In the genomic region with DNA sequence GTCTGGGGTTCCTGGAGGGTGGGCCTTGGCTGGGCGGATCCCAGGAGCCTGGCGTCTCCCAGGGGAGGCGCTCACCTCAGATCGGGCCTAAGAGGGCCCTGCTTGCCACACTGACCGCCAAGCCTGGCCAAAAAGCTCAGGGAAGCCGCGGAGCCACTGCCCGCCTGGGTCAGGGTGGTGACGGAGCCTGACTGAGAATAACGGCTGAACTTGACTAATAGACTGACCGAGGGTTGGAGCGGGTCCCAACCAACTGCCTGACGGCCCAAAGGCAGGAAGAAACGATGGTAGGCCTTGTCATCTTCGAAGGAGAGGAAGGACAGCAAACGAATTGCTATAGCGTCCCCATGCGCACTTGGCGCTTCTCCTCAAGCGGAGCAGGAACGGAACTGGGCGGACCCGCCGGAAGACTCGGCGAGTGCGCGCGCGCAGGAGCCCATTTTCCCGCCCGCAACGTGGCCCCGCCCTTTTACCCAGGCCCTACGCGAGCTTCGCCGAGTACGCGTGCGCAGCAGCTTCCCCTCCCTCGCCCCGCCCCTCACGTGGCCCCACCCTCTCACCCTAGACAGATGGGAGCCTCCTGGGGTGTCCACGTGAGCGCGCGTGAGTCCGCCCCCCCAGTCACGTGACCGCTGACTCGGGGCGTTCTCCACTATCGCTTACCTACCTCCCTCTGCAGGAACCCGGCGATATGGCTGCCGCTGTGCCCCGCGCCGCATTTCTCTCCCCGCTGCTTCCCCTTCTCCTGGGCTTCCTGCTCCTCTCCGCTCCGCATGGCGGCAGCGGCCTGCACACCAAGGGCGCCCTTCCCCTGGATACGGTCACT, we compare ENCODE assay signal across 1 cellular context.
A peak's percentile ranks its signal among the peaks of the same experiment; 100 is the strongest.
TF ChIP-seq lines count a peak whose summit lies in the region.

A gene (plus strand): TSS at position 652 of the 826 bp plus-strand sequence. CDS start 40 bp downstream, at position 692.
A gene (minus strand): TSS at position 391 of the 826 bp plus-strand sequence. CDS start 7,895 bp downstream, outside the sequence.

TF ChIP-seq in HepG2, 621 proteins besides CTCF, POLR2A, EP300 and RAD21 (continued from another document and continues in another):
- TF ChIP-seq, protein P1, sequence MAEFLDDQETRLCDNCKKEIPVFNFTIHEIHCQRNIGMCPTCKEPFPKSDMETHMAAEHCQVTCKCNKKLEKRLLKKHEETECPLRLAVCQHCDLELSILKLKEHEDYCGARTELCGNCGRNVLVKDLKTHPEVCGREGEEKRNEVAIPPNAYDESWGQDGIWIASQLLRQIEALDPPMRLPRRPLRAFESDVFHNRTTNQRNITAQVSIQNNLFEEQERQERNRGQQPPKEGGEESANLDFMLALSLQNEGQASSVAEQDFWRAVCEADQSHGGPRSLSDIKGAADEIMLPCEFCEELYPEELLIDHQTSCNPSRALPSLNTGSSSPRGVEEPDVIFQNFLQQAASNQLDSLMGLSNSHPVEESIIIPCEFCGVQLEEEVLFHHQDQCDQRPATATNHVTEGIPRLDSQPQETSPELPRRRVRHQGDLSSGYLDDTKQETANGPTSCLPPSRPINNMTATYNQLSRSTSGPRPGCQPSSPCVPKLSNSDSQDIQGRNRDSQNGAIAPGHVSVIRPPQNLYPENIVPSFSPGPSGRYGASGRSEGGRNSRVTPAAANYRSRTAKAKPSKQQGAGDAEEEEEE (CRISPR knock-in tag; IDR thresholded peaks at IDR 0.05; ENCODE audit: borderline replicate concordance) = no peak
- TF ChIP-seq KAT7 (CRISPR knock-in tag; IDR thresholded peaks at IDR 0.05; ENCODE audit: borderline replicate concordance) = peak; percentile 82; the same call in 1 of the 2 replicates
- TF ChIP-seq SETDB1 (CRISPR knock-in tag; IDR thresholded peaks at IDR 0.05; ENCODE audit: borderline replicate concordance) = no peak; the same call in 1 of the 2 replicates
- no peak for TF ChIP-seq EED (CRISPR knock-in tag; IDR thresholded peaks at IDR 0.05)
- peak; percentile 51; the same call in 1 of the 2 replicates for TF ChIP-seq ZSCAN25 (CRISPR knock-in tag; IDR thresholded peaks at IDR 0.05)
- no peak for TF ChIP-seq NBN (conservative IDR thresholded peaks at IDR 0.05)
- TF ChIP-seq, protein P2, sequence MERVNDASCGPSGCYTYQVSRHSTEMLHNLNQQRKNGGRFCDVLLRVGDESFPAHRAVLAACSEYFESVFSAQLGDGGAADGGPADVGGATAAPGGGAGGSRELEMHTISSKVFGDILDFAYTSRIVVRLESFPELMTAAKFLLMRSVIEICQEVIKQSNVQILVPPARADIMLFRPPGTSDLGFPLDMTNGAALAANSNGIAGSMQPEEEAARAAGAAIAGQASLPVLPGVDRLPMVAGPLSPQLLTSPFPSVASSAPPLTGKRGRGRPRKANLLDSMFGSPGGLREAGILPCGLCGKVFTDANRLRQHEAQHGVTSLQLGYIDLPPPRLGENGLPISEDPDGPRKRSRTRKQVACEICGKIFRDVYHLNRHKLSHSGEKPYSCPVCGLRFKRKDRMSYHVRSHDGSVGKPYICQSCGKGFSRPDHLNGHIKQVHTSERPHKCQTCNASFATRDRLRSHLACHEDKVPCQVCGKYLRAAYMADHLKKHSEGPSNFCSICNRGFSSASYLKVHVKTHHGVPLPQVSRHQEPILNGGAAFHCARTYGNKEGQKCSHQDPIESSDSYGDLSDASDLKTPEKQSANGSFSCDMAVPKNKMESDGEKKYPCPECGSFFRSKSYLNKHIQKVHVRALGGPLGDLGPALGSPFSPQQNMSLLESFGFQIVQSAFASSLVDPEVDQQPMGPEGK (CRISPR knock-in tag; IDR thresholded peaks at IDR 0.05) = peak; percentile 92
- no peak; the same call in 1 of the 2 replicates for TF ChIP-seq TGIF2 (CRISPR knock-in tag; IDR thresholded peaks at IDR 0.05)
- TF ChIP-seq, protein P3, sequence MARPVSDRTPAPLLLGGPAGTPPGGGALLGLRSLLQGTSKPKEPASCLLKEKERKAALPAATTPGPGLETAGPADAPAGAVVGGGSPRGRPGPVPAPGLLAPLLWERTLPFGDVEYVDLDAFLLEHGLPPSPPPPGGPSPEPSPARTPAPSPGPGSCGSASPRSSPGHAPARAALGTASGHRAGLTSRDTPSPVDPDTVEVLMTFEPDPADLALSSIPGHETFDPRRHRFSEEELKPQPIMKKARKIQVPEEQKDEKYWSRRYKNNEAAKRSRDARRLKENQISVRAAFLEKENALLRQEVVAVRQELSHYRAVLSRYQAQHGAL (CRISPR knock-in tag; IDR thresholded peaks at IDR 0.05; ENCODE audit: not compliant biosample characterization) = peak; percentile 88
- TF ChIP-seq, protein P4, sequence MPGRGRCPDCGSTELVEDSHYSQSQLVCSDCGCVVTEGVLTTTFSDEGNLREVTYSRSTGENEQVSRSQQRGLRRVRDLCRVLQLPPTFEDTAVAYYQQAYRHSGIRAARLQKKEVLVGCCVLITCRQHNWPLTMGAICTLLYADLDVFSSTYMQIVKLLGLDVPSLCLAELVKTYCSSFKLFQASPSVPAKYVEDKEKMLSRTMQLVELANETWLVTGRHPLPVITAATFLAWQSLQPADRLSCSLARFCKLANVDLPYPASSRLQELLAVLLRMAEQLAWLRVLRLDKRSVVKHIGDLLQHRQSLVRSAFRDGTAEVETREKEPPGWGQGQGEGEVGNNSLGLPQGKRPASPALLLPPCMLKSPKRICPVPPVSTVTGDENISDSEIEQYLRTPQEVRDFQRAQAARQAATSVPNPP (CRISPR knock-in tag; IDR thresholded peaks at IDR 0.05) = peak; percentile 91
- TF ChIP-seq, protein P5, sequence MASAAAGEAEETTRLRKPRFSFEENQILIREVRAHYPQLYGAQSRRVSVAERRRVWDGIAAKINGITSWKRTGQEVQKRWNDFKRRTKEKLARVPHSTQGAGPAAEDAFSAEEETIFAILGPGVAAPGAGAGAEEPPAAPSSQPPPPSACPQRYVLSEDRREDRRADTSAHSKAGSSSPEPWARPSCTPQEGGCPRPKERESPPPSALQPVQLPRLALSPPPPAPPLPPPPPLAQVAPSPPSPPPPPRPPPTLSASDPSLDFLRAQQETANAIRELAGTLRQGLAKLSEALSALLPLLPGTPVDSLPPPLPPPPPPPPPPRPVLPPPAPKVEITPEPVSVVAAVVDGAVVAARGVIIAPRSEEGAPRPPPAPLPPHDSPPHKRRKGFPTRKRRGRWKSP (CRISPR knock-in tag; IDR thresholded peaks at IDR 0.05) = peak; percentile 63; the same call in 1 of the 2 replicates
- TF ChIP-seq, protein P6, sequence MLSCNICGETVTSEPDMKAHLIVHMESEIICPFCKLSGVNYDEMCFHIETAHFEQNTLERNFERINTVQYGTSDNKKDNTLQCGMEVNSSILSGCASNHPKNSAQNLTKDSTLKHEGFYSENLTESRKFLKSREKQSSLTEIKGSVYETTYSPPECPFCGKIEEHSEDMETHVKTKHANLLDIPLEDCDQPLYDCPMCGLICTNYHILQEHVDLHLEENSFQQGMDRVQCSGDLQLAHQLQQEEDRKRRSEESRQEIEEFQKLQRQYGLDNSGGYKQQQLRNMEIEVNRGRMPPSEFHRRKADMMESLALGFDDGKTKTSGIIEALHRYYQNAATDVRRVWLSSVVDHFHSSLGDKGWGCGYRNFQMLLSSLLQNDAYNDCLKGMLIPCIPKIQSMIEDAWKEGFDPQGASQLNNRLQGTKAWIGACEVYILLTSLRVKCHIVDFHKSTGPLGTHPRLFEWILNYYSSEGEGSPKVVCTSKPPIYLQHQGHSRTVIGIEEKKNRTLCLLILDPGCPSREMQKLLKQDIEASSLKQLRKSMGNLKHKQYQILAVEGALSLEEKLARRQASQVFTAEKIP (CRISPR knock-in tag; IDR thresholded peaks at IDR 0.05; ENCODE audit: borderline replicate concordance) = no peak
- TF ChIP-seq NFRKB (IDR thresholded peaks at IDR 0.05) = no peak
- TF ChIP-seq, protein P7, sequence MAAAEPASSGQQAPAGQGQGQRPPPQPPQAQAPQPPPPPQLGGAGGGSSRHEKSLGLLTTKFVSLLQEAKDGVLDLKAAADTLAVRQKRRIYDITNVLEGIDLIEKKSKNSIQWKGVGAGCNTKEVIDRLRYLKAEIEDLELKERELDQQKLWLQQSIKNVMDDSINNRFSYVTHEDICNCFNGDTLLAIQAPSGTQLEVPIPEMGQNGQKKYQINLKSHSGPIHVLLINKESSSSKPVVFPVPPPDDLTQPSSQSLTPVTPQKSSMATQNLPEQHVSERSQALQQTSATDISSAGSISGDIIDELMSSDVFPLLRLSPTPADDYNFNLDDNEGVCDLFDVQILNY (CRISPR knock-in tag; conservative IDR thresholded peaks at IDR 0.05) = peak; percentile 95
- 0 out of 2 replicates have a peak, but pooled peaks have one; percentile 25 for TF ChIP-seq ZNF343 (CRISPR knock-in tag; IDR thresholded peaks at IDR 0.05)
- 0 out of 2 replicates have a peak, but pooled peaks have one; percentile 82 for TF ChIP-seq ZNF737 (CRISPR knock-in tag; IDR thresholded peaks at IDR 0.05; ENCODE audit: borderline replicate concordance)
- TF ChIP-seq ZNF607 (CRISPR knock-in tag; IDR thresholded peaks at IDR 0.05; ENCODE audit: borderline replicate concordance) = peak; percentile 82
- TF ChIP-seq, protein P8, sequence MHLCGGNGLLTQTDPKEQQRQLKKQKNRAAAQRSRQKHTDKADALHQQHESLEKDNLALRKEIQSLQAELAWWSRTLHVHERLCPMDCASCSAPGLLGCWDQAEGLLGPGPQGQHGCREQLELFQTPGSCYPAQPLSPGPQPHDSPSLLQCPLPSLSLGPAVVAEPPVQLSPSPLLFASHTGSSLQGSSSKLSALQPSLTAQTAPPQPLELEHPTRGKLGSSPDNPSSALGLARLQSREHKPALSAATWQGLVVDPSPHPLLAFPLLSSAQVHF (CRISPR knock-in tag; IDR thresholded peaks at IDR 0.05) = peak; percentile 18; the same call in 1 of the 2 replicates
- peak; percentile 65; the same call in 1 of the 2 replicates for TF ChIP-seq KLF13 (CRISPR knock-in tag; IDR thresholded peaks at IDR 0.05)
- TF ChIP-seq, protein P9, sequence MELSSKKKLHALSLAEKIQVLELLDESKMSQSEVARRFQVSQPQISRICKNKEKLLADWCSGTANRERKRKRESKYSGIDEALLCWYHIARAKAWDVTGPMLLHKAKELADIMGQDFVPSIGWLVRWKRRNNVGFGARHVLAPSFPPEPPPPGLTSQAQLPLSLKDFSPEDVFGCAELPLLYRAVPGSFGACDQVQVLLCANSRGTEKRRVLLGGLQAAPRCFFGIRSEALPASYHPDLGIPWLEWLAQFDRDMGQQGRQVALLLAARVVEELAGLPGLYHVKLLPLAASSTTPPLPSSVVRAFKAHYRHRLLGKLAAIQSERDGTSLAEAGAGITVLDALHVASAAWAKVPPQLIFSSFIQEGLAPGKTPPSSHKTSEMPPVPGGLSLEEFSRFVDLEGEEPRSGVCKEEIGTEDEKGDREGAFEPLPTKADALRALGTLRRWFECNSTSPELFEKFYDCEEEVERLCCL (CRISPR knock-in tag; IDR thresholded peaks at IDR 0.05; ENCODE audit: borderline replicate concordance) = peak; percentile 63; the same call in 1 of the 2 replicates
- no peak for TF ChIP-seq ZNF577 (CRISPR knock-in tag; IDR thresholded peaks at IDR 0.05; ENCODE audit: borderline replicate concordance, low read depth)
- TF ChIP-seq, protein P10, sequence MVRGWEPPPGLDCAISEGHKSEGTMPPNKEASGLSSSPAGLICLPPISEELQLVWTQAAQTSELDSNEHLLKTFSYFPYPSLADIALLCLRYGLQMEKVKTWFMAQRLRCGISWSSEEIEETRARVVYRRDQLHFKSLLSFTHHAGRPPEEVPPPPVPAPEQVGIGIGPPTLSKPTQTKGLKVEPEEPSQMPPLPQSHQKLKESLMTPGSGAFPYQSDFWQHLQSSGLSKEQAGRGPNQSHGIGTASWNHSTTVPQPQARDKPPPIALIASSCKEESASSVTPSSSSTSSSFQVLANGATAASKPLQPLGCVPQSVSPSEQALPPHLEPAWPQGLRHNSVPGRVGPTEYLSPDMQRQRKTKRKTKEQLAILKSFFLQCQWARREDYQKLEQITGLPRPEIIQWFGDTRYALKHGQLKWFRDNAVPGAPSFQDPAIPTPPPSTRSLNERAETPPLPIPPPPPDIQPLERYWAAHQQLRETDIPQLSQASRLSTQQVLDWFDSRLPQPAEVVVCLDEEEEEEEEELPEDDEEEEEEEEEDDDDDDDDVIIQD (CRISPR knock-in tag; IDR thresholded peaks at IDR 0.05; ENCODE audit: low read depth) = no peak; the same call in 1 of the 2 replicates
- no peak for TF ChIP-seq SCMH1 (CRISPR knock-in tag; IDR thresholded peaks at IDR 0.05; ENCODE audit: borderline replicate concordance)
- TF ChIP-seq, protein P11, sequence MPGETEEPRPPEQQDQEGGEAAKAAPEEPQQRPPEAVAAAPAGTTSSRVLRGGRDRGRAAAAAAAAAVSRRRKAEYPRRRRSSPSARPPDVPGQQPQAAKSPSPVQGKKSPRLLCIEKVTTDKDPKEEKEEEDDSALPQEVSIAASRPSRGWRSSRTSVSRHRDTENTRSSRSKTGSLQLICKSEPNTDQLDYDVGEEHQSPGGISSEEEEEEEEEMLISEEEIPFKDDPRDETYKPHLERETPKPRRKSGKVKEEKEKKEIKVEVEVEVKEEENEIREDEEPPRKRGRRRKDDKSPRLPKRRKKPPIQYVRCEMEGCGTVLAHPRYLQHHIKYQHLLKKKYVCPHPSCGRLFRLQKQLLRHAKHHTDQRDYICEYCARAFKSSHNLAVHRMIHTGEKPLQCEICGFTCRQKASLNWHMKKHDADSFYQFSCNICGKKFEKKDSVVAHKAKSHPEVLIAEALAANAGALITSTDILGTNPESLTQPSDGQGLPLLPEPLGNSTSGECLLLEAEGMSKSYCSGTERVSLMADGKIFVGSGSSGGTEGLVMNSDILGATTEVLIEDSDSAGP (CRISPR knock-in tag; IDR thresholded peaks at IDR 0.05; ENCODE audit: borderline replicate concordance) = no peak
- TF ChIP-seq ZNF101 (CRISPR knock-in tag; IDR thresholded peaks at IDR 0.05; ENCODE audit: borderline replicate concordance, low read depth) = no peak
- peak; percentile 25; the same call in 1 of the 2 replicates for TF ChIP-seq SIN3B (IDR thresholded peaks at IDR 0.05; ENCODE audit: low read length)
- TF ChIP-seq ZMAT3 (CRISPR knock-in tag; conservative IDR thresholded peaks at IDR 0.05) = no peak; the same call in 1 of the 2 replicates
- peak; percentile 39; the same call in 1 of the 2 replicates for TF ChIP-seq MAF1 (CRISPR knock-in tag; IDR thresholded peaks at IDR 0.05; ENCODE audit: borderline replicate concordance)
- TF ChIP-seq, protein P12, sequence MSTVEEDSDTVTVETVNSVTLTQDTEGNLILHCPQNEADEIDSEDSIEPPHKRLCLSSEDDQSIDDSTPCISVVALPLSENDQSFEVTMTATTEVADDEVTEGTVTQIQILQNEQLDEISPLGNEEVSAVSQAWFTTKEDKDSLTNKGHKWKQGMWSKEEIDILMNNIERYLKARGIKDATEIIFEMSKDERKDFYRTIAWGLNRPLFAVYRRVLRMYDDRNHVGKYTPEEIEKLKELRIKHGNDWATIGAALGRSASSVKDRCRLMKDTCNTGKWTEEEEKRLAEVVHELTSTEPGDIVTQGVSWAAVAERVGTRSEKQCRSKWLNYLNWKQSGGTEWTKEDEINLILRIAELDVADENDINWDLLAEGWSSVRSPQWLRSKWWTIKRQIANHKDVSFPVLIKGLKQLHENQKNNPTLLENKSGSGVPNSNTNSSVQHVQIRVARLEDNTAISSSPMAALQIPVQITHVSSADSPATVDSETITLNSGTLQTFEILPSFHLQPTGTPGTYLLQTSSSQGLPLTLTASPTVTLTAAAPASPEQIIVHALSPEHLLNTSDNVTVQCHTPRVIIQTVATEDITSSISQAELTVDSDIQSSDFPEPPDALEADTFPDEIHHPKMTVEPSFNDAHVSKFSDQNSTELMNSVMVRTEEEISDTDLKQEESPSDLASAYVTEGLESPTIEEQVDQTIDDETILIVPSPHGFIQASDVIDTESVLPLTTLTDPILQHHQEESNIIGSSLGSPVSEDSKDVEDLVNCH (CRISPR knock-in tag; IDR thresholded peaks at IDR 0.05) = 0 out of 2 replicates have a peak, but pooled peaks have one; percentile 44
- no peak for TF ChIP-seq THYN1 (CRISPR knock-in tag; IDR thresholded peaks at IDR 0.05; ENCODE audit: borderline replicate concordance, low read depth)
- TF ChIP-seq ZNF205 (CRISPR knock-in tag; IDR thresholded peaks at IDR 0.05) = 0 out of 2 replicates have a peak, but pooled peaks have one; percentile 29
- TF ChIP-seq ZNF563 (CRISPR knock-in tag; IDR thresholded peaks at IDR 0.05) = peak; percentile 44
- TF ChIP-seq ZNF850 (CRISPR knock-in tag; conservative IDR thresholded peaks at IDR 0.05) = no peak
- no peak for TF ChIP-seq ZNF382 (CRISPR knock-in tag; IDR thresholded peaks at IDR 0.05; ENCODE audit: borderline replicate concordance)
- TF ChIP-seq CBX1 (IDR thresholded peaks at IDR 0.05; ENCODE audit: low read depth) = peak; percentile 24
